Comparison of ENCODE assay signal across 17 cellular contexts in genomic region chr1:27033059-27033746, GRCh38. TPM values are rescaled to one million over a fixed set of nuclear protein-coding genes. Genes with fewer than 3 reads are reported as not detected.
DNase-seq lines count a peak whose midpoint lies in the region; ATAC-seq and TF ChIP-seq lines count a peak whose summit lies in the region.
"Had no signal": no experiment of that assay in that cellular context is flagged by ENCODE, and none has a peak within 500 bp of the region (broad histone marks: within the 10 kb centered on the region; RNA-seq: fewer than 3 reads in every experiment).

No MANE protein-coding gene starts in this region.

- H3K36me3 ChIP-seq in HUES64 (ENCODE audit: insufficient read depth, low read length) (no peaks in the 10 kb centered on the region), mammary epithelial cell (ENCODE audit: insufficient read depth, low read length) (no peaks in the 10 kb centered on the region), lower lobe of right lung (no peaks in the 10 kb centered on the region)
- H3K36me3 ChIP-seq: BLaER1 treated with 17β-estradiol and CSF1 and Interleukin-3, amounts not matched to agents 10 nM and 100 nM; heart right ventricle had no signal

- no peaks in the 10 kb centered on the region for H4K20me1 ChIP-seq in mammary epithelial cell (ENCODE audit: insufficient read depth, low read length)
- H4K20me1 ChIP-seq: BLaER1 treated with 17β-estradiol and CSF1 and Interleukin-3, amounts not matched to agents 10 nM and 100 nM had no signal

- peak; percentile 45 to 77 for ATAC-seq in lower lobe of right lung
- ATAC-seq in stimulated activated memory B cell treated with anti-CD40 and anti-IgM and Interleukin-4, amounts not matched to agents 10 μg/mL and 1 μg/mL and 100 μg/mL, for 72 hours = peak; percentile 25
- no peak for ATAC-seq in stimulated activated naive CD8-positive, alpha-beta T cell treated with anti-CD3 and anti-CD28 coated beads, Interleukin-15, Interleukin-2, amounts not matched to agents 100 U/mL and 50 U/mL, for 24 hours
- ATAC-seq in HG02798 (IDR thresholded peaks at IDR 0.05; ENCODE audit: poor library complexity, unreplicated experiment) = no peak
- ATAC-seq: activated CD4-positive, CD25-positive, alpha-beta regulatory T cell treated with anti-CD3 and anti-CD28 coated beads, Interleukin-2, amount 50 U/mL, for 24 hours; activated naive CD4-positive, alpha-beta T cell treated with anti-CD3 and anti-CD28 coated beads, Interleukin-2, amount 50 U/mL, for 72 hours had no signal

- 81% methylated on average over 7 of the region's 7 CpGs for WGBS in HUES64
- WGBS in mammary epithelial cell (ENCODE audit: low coverage, missing lambda C conversion rate) = 53% methylated on average over 5 of the region's 7 CpGs

- no peak overlapping the region for H3K27ac Mint-ChIP-seq in stimulated activated memory B cell treated with anti-CD40 and anti-IgM and Interleukin-4, amounts not matched to agents 10 μg/mL and 1 μg/mL and 100 μg/mL, for 72 hours
- H3K27ac Mint-ChIP-seq in T-helper 2 cell treated with Interferon-gamma antibody and Interleukin-4, amounts not matched to agents 5 μg/mL and 100 μg/mL, for 36 hours = no peak overlapping the region

- dilution Hi-C loops in mammary epithelial cell (cut with HindIII; ENCODE audit: low sequenced_read_pairs) = loop anchor here (5.0 to 25.0 kb wide), 2 partner anchors 36 to 254 kb away; no protein-coding TSS in a partner anchor

- H3K9ac ChIP-seq in HUES64 (ENCODE audit: low read depth, low read length) (0 out of 2 replicates have a peak overlapping the region, but pooled peaks have one; percentile 19), mammary epithelial cell (ENCODE audit: insufficient read depth, low read length) (no peak overlapping the region)

- H3K4me1 Mint-ChIP-seq in stimulated activated memory B cell treated with anti-CD40 and anti-IgM and Interleukin-4, amounts not matched to agents 10 μg/mL and 1 μg/mL and 100 μg/mL, for 72 hours = no peaks in the 10 kb centered on the region
- no peaks in the 10 kb centered on the region for H3K4me1 Mint-ChIP-seq in T-helper 2 cell treated with Interferon-gamma antibody and Interleukin-4, amounts not matched to agents 5 μg/mL and 100 μg/mL, for 36 hours (ENCODE audit: low read depth)

- H2AFZ ChIP-seq in mammary epithelial cell (ENCODE audit: low read depth, low read length) = peak overlapping the region; percentile 75

- BruUV-seq in mammary epithelial cell (replicated peaks; lab: Mats Ljungman, UMichigan) = no TSS peak

- H3K27me3 Mint-ChIP-seq in stimulated activated memory B cell treated with anti-CD40 and anti-IgM and Interleukin-4, amounts not matched to agents 10 μg/mL and 1 μg/mL and 100 μg/mL, for 72 hours = peaks cover 17% of the 10 kb centered on the region
- no peaks in the 10 kb centered on the region for H3K27me3 Mint-ChIP-seq in T-helper 2 cell treated with Interferon-gamma antibody and Interleukin-4, amounts not matched to agents 5 μg/mL and 100 μg/mL, for 36 hours (ENCODE audit: low read depth)

- no peaks in the 10 kb centered on the region for H3K79me2 ChIP-seq in mammary epithelial cell (ENCODE audit: insufficient read depth, low read length)

- H3K9me3 ChIP-seq in HUES64 (ENCODE audit: insufficient read depth, low read depth, low read length) (no peaks in the 10 kb centered on the region), mammary epithelial cell (replicated peaks; ENCODE audit: insufficient read depth, low read length) (no peaks in the 10 kb centered on the region), lower lobe of right lung (no peaks in the 10 kb centered on the region)
- H3K9me3 ChIP-seq: BLaER1 treated with 17β-estradiol and CSF1 and Interleukin-3, amounts not matched to agents 10 nM and 100 nM; heart right ventricle had no signal

- in situ Hi-C loops in mammary epithelial cell (cut with MboI; ENCODE audit: low sequenced_read_pairs in 2 of 2) = loop anchor here in 1 of 2 donors (5.0 kb wide), 1 partner anchor 36 kb away; no protein-coding TSS in a partner anchor

- CTCF ChIA-PET in mammary epithelial cell (lab: Charles Lee; ENCODE audit: low non-redundant PET) = no interaction called here

- TF ChIP-seq CTCF in mammary epithelial cell (conservative IDR thresholded peaks at IDR 0.05 in 1 of 2, IDR thresholded peaks at IDR 0.05 in 1 of 2; ENCODE audit: extremely low read depth in 1 of 2, insufficient read depth in 1 of 2, low read depth in 1 of 2, low read length in 2 of 2) (no peak), lower lobe of right lung (IDR thresholded peaks at IDR 0.05) (no peak), dorsolateral prefrontal cortex (IDR thresholded peaks at IDR 0.05 in 54 of 56, conservative IDR thresholded peaks at IDR 0.05 in 2 of 56; ENCODE audit: low read depth in 1 of 56, partially characterized antibody in 56 of 56) (no peak)

- H3K4me1 ChIP-seq in HUES64 (ENCODE audit: insufficient read depth, low read length) = peaks cover 14% of the 10 kb centered on the region
- H3K4me1 ChIP-seq in mammary epithelial cell (ENCODE audit: insufficient read depth, low read length) = peaks cover 22% of the 10 kb centered on the region
- H3K4me1 ChIP-seq in lower lobe of right lung = peaks cover 23% of the 10 kb centered on the region

- no peaks in the 10 kb centered on the region for H3K27me3 ChIP-seq in HUES64 (ENCODE audit: insufficient read depth, low read length)
- H3K27me3 ChIP-seq in mammary epithelial cell (ENCODE audit: insufficient read depth, low read length) = no peaks in the 10 kb centered on the region
- H3K27me3 ChIP-seq in lower lobe of right lung (ENCODE audit: low read depth) = no peaks in the 10 kb centered on the region
- H3K27me3 ChIP-seq in dorsolateral prefrontal cortex = no peaks in the 10 kb centered on the region
- H3K27me3 ChIP-seq: BLaER1 treated with 17β-estradiol and CSF1 and Interleukin-3, amounts not matched to agents 10 nM and 100 nM; heart right ventricle had no signal

- H3K4me3 Mint-ChIP-seq in stimulated activated memory B cell treated with anti-CD40 and anti-IgM and Interleukin-4, amounts not matched to agents 10 μg/mL and 1 μg/mL and 100 μg/mL, for 72 hours = no peak overlapping the region
- no peak overlapping the region for H3K4me3 Mint-ChIP-seq in T-helper 2 cell treated with Interferon-gamma antibody and Interleukin-4, amounts not matched to agents 5 μg/mL and 100 μg/mL, for 36 hours

- no peak overlapping the region for H3K4me2 ChIP-seq in mammary epithelial cell (ENCODE audit: insufficient read depth, low read depth, low read length)

- no peaks in the 10 kb centered on the region for H3K9me3 Mint-ChIP-seq in stimulated activated memory B cell treated with anti-CD40 and anti-IgM and Interleukin-4, amounts not matched to agents 10 μg/mL and 1 μg/mL and 100 μg/mL, for 72 hours
- no peaks in the 10 kb centered on the region for H3K9me3 Mint-ChIP-seq in T-helper 2 cell treated with Interferon-gamma antibody and Interleukin-4, amounts not matched to agents 5 μg/mL and 100 μg/mL, for 36 hours
- H3K9me3 Mint-ChIP-seq: activated naive CD4-positive, alpha-beta T cell treated with anti-CD3 and anti-CD28 coated beads, Interleukin-2, amount 50 U/mL, for 72 hours had no signal

- H3K36me3 Mint-ChIP-seq in stimulated activated memory B cell treated with anti-CD40 and anti-IgM and Interleukin-4, amounts not matched to agents 10 μg/mL and 1 μg/mL and 100 μg/mL, for 72 hours = no peaks in the 10 kb centered on the region
- H3K36me3 Mint-ChIP-seq in T-helper 2 cell treated with Interferon-gamma antibody and Interleukin-4, amounts not matched to agents 5 μg/mL and 100 μg/mL, for 36 hours (ENCODE audit: low read depth) = no peaks in the 10 kb centered on the region
- H3K36me3 Mint-ChIP-seq: activated naive CD4-positive, alpha-beta T cell treated with anti-CD3 and anti-CD28 coated beads, Interleukin-2, amount 50 U/mL, for 72 hours had no signal

- H3K27ac ChIP-seq in HUES64 (ENCODE audit: low read depth, low read length) (no peak overlapping the region), mammary epithelial cell (ENCODE audit: insufficient read depth, low read depth, low read length) (peak overlapping the region; percentile 7), lower lobe of right lung (peak overlapping the region; percentile 74), dorsolateral prefrontal cortex (peak overlapping the region in 5 of 59 donors; percentile 22 to 37 (median 26))
- H3K27ac ChIP-seq: BLaER1 treated with 17β-estradiol and CSF1 and Interleukin-3, amounts not matched to agents 10 nM and 100 nM had no signal

- intact Hi-C loops in mammary epithelial cell (cut with micrococcal nuclease) (no loop called here), lower lobe of right lung (cut with DNase I) (no loop called here), dorsolateral prefrontal cortex (cut with DNase I) (no loop called here)

- DNase-seq in mammary epithelial cell (peak; percentile 24), lower lobe of right lung (peak; percentile 66), dorsolateral prefrontal cortex (no peak)
- no peak for DNase-seq in stimulated activated naive CD8-positive, alpha-beta T cell treated with anti-CD3 and anti-CD28 coated beads, Interleukin-15, Interleukin-2, amounts not matched to agents 100 U/mL and 50 U/mL, for 24 hours
- DNase-seq in T-helper 2 cell treated with Interferon-gamma antibody and Interleukin-4, amounts not matched to agents 5 μg/mL and 100 μg/mL, for 36 hours (ENCODE audit: low spot score) = no peak
- DNase-seq: cerebellar nuclear complex, heart right ventricle, NCI-H1436, NCI-H446 treated with DMSO at 0.1 percent for 48 hours, occipital lobe, T-helper 1 cell had no signal

- H3K4me3 ChIP-seq in HUES64 (ENCODE audit: low read length) = no peak overlapping the region
- no peak overlapping the region for H3K4me3 ChIP-seq in mammary epithelial cell (replicated peaks in 1 of 3; ENCODE audit: insufficient read depth in 1 of 3, low read depth in 2 of 3, low read length in 3 of 3)
- H3K4me3 ChIP-seq in lower lobe of right lung = no peak overlapping the region
- no peak overlapping the region for H3K4me3 ChIP-seq in dorsolateral prefrontal cortex
- H3K4me3 ChIP-seq: BLaER1 treated with 17β-estradiol and CSF1 and Interleukin-3, amounts not matched to agents 10 nM and 100 nM; heart right ventricle had no signal

RNA-seq across cellular contexts. Expression of gene TENT5B, which starts 20.6 kb away (rescaled TPM):
- polyA plus RNA-seq in HUES64 (2013, experiment 1 of 2) = 53.5 TPM
- 47.7 TPM for polyA plus RNA-seq in HUES64 (2013, experiment 2 of 2)
- total RNA-seq in mammary epithelial cell = 10 to 100 TPM; 23.4 to 50.7 TPM
- polyA plus RNA-seq in mammary epithelial cell = 21.8 TPM
- polyA minus RNA-seq in mammary epithelial cell = 24.1 TPM
- total RNA-seq in lower lobe of right lung = 21.1 TPM
- total RNA-seq in dorsolateral prefrontal cortex = 1 to 10 TPM in 57 of 120 experiments, under 1 TPM in 60, not detected in 3; 0.20 to 7.6 (median 0.94) TPM

RNA-seq across cellular contexts. Expression of gene TRNP1, which starts 39.7 kb away (rescaled TPM):
- 21.5 TPM for polyA plus RNA-seq in HUES64 (2013, experiment 1 of 2)
- polyA plus RNA-seq in HUES64 (2013, experiment 2 of 2) = 22.9 TPM
- 100 to 1,000 TPM in 1 of 2 donors, 10 to 100 TPM in 1; 99.0 to 142 TPM for total RNA-seq in mammary epithelial cell
- polyA plus RNA-seq in mammary epithelial cell = 196 TPM
- polyA minus RNA-seq in mammary epithelial cell = 75.9 TPM
- total RNA-seq in lower lobe of right lung = 15.3 TPM
- 10 to 100 TPM; 11.3 to 79.2 (median 45.5) TPM for total RNA-seq in dorsolateral prefrontal cortex

Comparison
In these comparisons a context has a peak if more than half of its experiments do, and no peak if none do; other contexts are left out.
1. DNase-seq: peak in mammary epithelial cell (single experiment) and lower lobe of right lung (single experiment); none in dorsolateral prefrontal cortex (0 of 10), stimulated activated naive CD8-positive, alpha-beta T cell treated with anti-CD3 and anti-CD28 coated beads, Interleukin-15, Interleukin-2, amounts not matched to agents 100 U/mL and 50 U/mL, for 24 hours (single experiment) and T-helper 2 cell treated with Interferon-gamma antibody and Interleukin-4, amounts not matched to agents 5 μg/mL and 100 μg/mL, for 36 hours (single experiment).
2. ATAC-seq: peak in lower lobe of right lung (2 of 2) and stimulated activated memory B cell treated with anti-CD40 and anti-IgM and Interleukin-4, amounts not matched to agents 10 μg/mL and 1 μg/mL and 100 μg/mL, for 72 hours (single experiment); none in stimulated activated naive CD8-positive, alpha-beta T cell treated with anti-CD3 and anti-CD28 coated beads, Interleukin-15, Interleukin-2, amounts not matched to agents 100 U/mL and 50 U/mL, for 24 hours (single experiment) and HG02798 (single experiment).